ENCODE assay signal across 8 cellular contexts in the genomic region with DNA sequence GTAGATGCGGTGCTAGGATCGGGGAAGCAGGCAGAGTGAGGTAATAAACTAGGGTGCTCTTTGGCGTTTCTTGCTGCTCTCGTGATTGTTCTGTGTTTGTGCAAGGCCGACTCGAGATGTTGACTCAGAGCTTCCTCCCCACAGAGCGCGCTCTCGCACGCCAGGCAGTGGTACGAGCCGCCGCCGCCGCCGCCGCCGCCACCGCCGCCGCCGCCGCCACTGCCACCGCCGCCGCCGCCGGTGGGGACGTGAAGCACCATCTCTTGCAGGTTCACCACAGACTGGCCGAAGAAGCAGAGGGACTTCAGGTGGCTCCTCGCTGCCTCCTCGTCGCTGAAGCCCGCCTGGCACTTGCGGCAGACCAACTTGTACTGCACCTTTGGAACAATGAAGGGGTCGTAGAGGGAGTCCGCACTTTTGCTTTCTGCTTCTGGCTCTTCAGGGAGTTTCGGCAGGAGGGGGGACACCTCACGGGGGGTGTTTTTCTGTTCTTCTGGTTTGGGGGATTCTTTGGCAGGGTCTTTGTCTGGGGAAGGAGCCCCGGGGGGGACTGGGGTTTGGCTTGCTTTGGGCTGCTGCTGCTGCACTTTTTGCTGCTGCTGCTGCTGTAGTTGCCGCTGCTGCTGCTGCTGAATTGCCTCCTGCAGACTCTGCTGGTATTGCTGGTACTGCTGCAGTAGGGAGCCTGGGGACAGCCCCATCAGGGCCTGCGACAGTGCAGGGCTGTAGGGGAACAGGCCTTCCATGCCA.
DNase-seq lines count a peak whose midpoint lies in the region; ATAC-seq, FAIRE-seq and TF ChIP-seq lines count a peak whose summit lies in the region.

No MANE protein-coding gene starts in this region.

- RAD21 ChIA-PET in GM12878 (lab: Charles Lee; ENCODE audit: unreplicated experiment), result interaction anchor here (0.7 to 1.5 kb wide), 6 partner anchors 24 to 245 kb away, joined by 3 to 5 read pairs (median 4); no protein-coding TSS in a partner anchor

- peaks cover 9% of the 10 kb centered on the region for H3K4me1 ChIP-seq in GM12878 (ENCODE audit: control insufficient read depth, insufficient read depth, low read length)

- peaks cover 2% of the 10 kb centered on the region for H3K36me3 Mint-ChIP-seq in T-helper 17 cell (ENCODE audit: low read depth)

- no peaks in the 10 kb centered on the region for H3K27me3 ChIP-seq in GM12878 (replicated peaks in 1 of 2; ENCODE audit: control insufficient read depth in 2 of 2, insufficient read depth in 2 of 2, low read length in 1 of 2)

- peak overlapping the region; percentile 76 for H2AFZ ChIP-seq in GM12878 (ENCODE audit: control insufficient read depth, low read depth, low read length)

- H3K27ac ChIP-seq in GM12878 (ENCODE audit: control insufficient read depth, insufficient read depth), result peak overlapping the region; percentile 31; the same call in 1 of the 2 replicates

- no peaks in the 10 kb centered on the region for H3K79me2 ChIP-seq in GM12878 (ENCODE audit: control insufficient read depth, insufficient read depth, low read length)

- peaks cover 34% of the 10 kb centered on the region for H3K27me3 Mint-ChIP-seq in T-helper 17 cell

- in situ Hi-C loops in ACHN (cut with HindIII; ENCODE audit: low pct_ligation_motif_present, low pct_unique_long_range_greater_than_20kb, low sequenced_read_pairs), result no loop called here
- in situ Hi-C loops in GM12878 (cut with MboI), result no loop called here

- FAIRE-seq in GM12878 (lab: Jason Lieb, UNC), result peak; percentile 89

- H3K4me1 Mint-ChIP-seq in T-helper 17 cell, result peaks cover 20% of the 10 kb centered on the region

- CTCF ChIA-PET in GM12878 (lab: Yijun Ruan, JAX), result interaction anchor here (0.7 to 1.2 kb wide), 3 partner anchors 10 to 46 kb away, joined by 3 to 4 read pairs (median 3); no protein-coding TSS in a partner anchor

- H3K9me3 ChIP-seq in T-helper 17 cell (ENCODE audit: control insufficient read depth, low read length, poor library complexity, severe bottlenecking), result no peaks in the 10 kb centered on the region
- no peaks in the 10 kb centered on the region for H3K9me3 ChIP-seq in GM12878 (replicated peaks; ENCODE audit: control insufficient read depth, insufficient read depth, low read length)
- H3K9me3 ChIP-seq in iPS-18c (ENCODE audit: control insufficient read depth, insufficient read depth, low read length), result no peaks in the 10 kb centered on the region

- H3K4me2 ChIP-seq in GM12878 (ENCODE audit: control insufficient read depth, insufficient read depth), result peak overlapping the region; percentile 91

- BruUV-seq in GM12878 (replicated peaks; lab: Mats Ljungman, UMichigan), result no TSS peak

- H3K27ac Mint-ChIP-seq in T-helper 17 cell, result peak overlapping the region; percentile 41

- DNase-seq in ACHN, result peak; percentile 93
- DNase-seq in GM19240 (ENCODE audit: insufficient read length, low spot score), result peak; percentile 62
- peak; percentile 34 to 45 (median 37) for DNase-seq in T-helper 17 cell
- DNase-seq in GM12878 (ENCODE audit: low read depth, low spot score), result peak; percentile 9
- DNase-seq in smooth muscle cell of the brain vasculature (ENCODE audit: low read depth, low spot score), result peak; percentile 51
- DNase-seq in HuH-7 (ENCODE audit: low spot score), result no peak

- 38% methylated on average over 11 of the region's 42 CpGs for WGBS in GM12878 (ENCODE audit: insufficient coverage, insufficient replicate concordance, low lambda C conversion rate, missing lambda C conversion rate)

- no peaks in the 10 kb centered on the region; a peak in 2 of 4 replicates for H3K36me3 ChIP-seq in GM12878 (ENCODE audit: control insufficient read depth in 2 of 2, insufficient read depth in 2 of 2, low read length in 1 of 2)

- TF ChIP-seq CTCF in GM12878 (IDR thresholded peaks at IDR 0.05 in 2 of 3, conservative IDR thresholded peaks at IDR 0.05 in 1 of 3; ENCODE audit: control insufficient read depth in 2 of 3, extremely low read depth in 1 of 3, insufficient read depth in 1 of 3, low read depth in 3 of 3, low read length in 3 of 3), result no peak

- peak overlapping the region; percentile 93 for H3K4me3 Mint-ChIP-seq in T-helper 17 cell

- POLR2A ChIA-PET in GM12878 (lab: Charles Lee), result interaction anchor here (0.7 kb wide), 1 partner anchor 25 kb away, joined by 4 read pairs; no protein-coding TSS in a partner anchor

- SMC1A ChIA-PET in GM12878 (lab: Charles Lee; ENCODE audit: uncharacterized antibody, unreplicated experiment), result interaction anchor here (1.8 kb wide), 1 partner anchor 124 kb away, joined by 4 read pairs; no protein-coding TSS in a partner anchor

- H3K4me3 ChIP-seq in GM12878, result peak overlapping the region; percentile 41; the same call in 1 of the 2 replicates
- peak overlapping the region; percentile 59 for H3K4me3 ChIP-seq in iPS-18c (ENCODE audit: insufficient read depth, low read depth, low read length)

- TF ChIP-seq RAD21 in GM12878 (IDR thresholded peaks at IDR 0.05; ENCODE audit: insufficient read depth, low read depth, low read length), result no peak

- peak; percentile 89 for ATAC-seq in HG03439 (IDR thresholded peaks at IDR 0.05; ENCODE audit: unreplicated experiment)
- ATAC-seq in T-helper 17 cell, result peak; percentile 92
- ATAC-seq in GM12878, result peak; percentile 92

- intact Hi-C loops in GM12878 (cut with micrococcal nuclease; ENCODE audit: unreplicated experiment), result loop anchor here (10.0 kb wide), 1 partner anchor 283 kb away; no protein-coding TSS in a partner anchor

- no peaks in the 10 kb centered on the region for H4K20me1 ChIP-seq in GM12878 (ENCODE audit: control insufficient read depth, insufficient read depth)

- H3K9ac ChIP-seq in GM12878 (ENCODE audit: control insufficient read depth, insufficient read depth, low read length), result 0 out of 2 replicates have a peak overlapping the region, but pooled peaks have one; percentile 35

- no peak for TF ChIP-seq EP300 in GM12878 (IDR thresholded peaks at IDR 0.05; ENCODE audit: borderline replicate concordance in 1 of 2, control insufficient read depth in 1 of 2, low read depth in 2 of 2, low read length in 2 of 2)

- TF ChIP-seq POLR2A in GM12878 (IDR thresholded peaks at IDR 0.05; ENCODE audit: low read depth, low read length), result peak; percentile 69

TF ChIP-seq in GM12878, 131 proteins besides CTCF, POLR2A, EP300 and RAD21 (continues in another document):
- TF ChIP-seq ZBED1 (IDR thresholded peaks at IDR 0.05; ENCODE audit: borderline replicate concordance) (no peak), ETV6 (conservative IDR thresholded peaks at IDR 0.05 in 1 of 2, IDR thresholded peaks at IDR 0.05 in 1 of 2; ENCODE audit: borderline replicate concordance in 1 of 2, low read depth in 1 of 2) (0 out of 4 replicates have a peak, but pooled peaks of 1 of the 2 experiments have one; percentile 15), SUZ12 (IDR thresholded peaks at IDR 0.05; ENCODE audit: unreplicated experiment) (no peak), WRNIP1 (IDR thresholded peaks at IDR 0.05; ENCODE audit: borderline replicate concordance, low read depth, low read length) (no peak), CBFB (IDR thresholded peaks at IDR 0.05; ENCODE audit: low read depth) (no peak), FOXM1 (IDR thresholded peaks at IDR 0.05; ENCODE audit: low read depth, low read length) (no peak), EGR1 (IDR thresholded peaks at IDR 0.05; ENCODE audit: borderline replicate concordance in 1 of 2, low read depth in 2 of 2, low read length in 2 of 2) (no peak), JUND (IDR thresholded peaks at IDR 0.05; ENCODE audit: low read depth, low read length) (no peak), NR2F1 (conservative IDR thresholded peaks at IDR 0.05) (no peak), PAX5 (IDR thresholded peaks at IDR 0.05; ENCODE audit: borderline replicate concordance, low read depth, low read length) (peak; percentile 21; the same call in 1 of the 2 replicates), CHD4 (IDR thresholded peaks at IDR 0.05) (no peak), HDGF (IDR thresholded peaks at IDR 0.05) (no peak), GABPA (IDR thresholded peaks at IDR 0.05; ENCODE audit: low read depth) (no peak), IKZF2 (IDR thresholded peaks at IDR 0.05) (no peak), BACH1 (IDR thresholded peaks at IDR 0.05; ENCODE audit: borderline replicate concordance) (peak; percentile 51; the same call in 1 of the 2 replicates), RAD51 (IDR thresholded peaks at IDR 0.05) (no peak), STAT3 (IDR thresholded peaks at IDR 0.05; ENCODE audit: low read depth, low read length) (no peak)
- TF ChIP-seq, protein P1, sequence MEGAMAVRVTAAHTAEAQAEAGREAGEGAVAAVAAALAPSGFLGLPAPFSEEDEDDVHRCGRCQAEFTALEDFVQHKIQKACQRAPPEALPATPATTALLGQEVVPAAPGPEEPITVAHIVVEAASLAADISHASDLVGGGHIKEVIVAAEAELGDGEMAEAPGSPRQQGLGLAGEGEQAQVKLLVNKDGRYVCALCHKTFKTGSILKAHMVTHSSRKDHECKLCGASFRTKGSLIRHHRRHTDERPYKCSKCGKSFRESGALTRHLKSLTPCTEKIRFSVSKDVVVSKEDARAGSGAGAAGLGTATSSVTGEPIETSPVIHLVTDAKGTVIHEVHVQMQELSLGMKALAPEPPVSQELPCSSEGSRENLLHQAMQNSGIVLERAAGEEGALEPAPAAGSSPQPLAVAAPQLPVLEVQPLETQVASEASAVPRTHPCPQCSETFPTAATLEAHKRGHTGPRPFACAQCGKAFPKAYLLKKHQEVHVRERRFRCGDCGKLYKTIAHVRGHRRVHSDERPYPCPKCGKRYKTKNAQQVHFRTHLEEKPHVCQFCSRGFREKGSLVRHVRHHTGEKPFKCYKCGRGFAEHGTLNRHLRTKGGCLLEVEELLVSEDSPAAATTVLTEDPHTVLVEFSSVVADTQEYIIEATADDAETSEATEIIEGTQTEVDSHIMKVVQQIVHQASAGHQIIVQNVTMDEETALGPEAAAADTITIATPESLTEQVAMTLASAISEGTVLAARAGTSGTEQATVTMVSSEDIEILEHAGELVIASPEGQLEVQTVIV (IDR thresholded peaks at IDR 0.05; ENCODE audit: borderline replicate concordance, partially characterized antibody), result no peak
- TF ChIP-seq, protein P2, sequence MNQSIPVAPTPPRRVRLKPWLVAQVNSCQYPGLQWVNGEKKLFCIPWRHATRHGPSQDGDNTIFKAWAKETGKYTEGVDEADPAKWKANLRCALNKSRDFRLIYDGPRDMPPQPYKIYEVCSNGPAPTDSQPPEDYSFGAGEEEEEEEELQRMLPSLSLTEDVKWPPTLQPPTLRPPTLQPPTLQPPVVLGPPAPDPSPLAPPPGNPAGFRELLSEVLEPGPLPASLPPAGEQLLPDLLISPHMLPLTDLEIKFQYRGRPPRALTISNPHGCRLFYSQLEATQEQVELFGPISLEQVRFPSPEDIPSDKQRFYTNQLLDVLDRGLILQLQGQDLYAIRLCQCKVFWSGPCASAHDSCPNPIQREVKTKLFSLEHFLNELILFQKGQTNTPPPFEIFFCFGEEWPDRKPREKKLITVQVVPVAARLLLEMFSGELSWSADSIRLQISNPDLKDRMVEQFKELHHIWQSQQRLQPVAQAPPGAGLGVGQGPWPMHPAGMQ (IDR thresholded peaks at IDR 0.05; ENCODE audit: borderline replicate concordance), result no peak
